In genomic region chr1:78070758-78071157, GRCh38 we compare ENCODE assay signal across 10 cellular contexts. TPM values are rescaled to one million over a fixed set of nuclear protein-coding genes. Genes with fewer than 3 reads are reported as not detected.
A peak's percentile ranks its signal among the peaks of the same experiment; 100 is the strongest.
DNase-seq lines count a peak whose midpoint lies in the region; ATAC-seq and TF ChIP-seq lines count a peak whose summit lies in the region.
"Had no signal": no experiment of that assay in that cellular context is flagged by ENCODE, and none has a peak within 500 bp of the region (broad histone marks: within the 10 kb centered on the region; RNA-seq: fewer than 3 reads in every experiment).

No MANE protein-coding gene starts in this region.

- H3K4me1 Mint-ChIP-seq in activated T-cell treated with anti-CD3 and anti-CD28 coated beads, Interleukin-2, amount 50 U/mL, for 72 hours (ENCODE audit: low read depth), result peaks cover 9% of the 10 kb centered on the region
- peaks cover 8% of the 10 kb centered on the region for H3K4me1 Mint-ChIP-seq in activated T-cell treated with anti-CD3 and anti-CD28 coated beads, Interleukin-2, amount 50 U/mL, for 24 hours (ENCODE audit: low read depth)
- no peaks in the 10 kb centered on the region for H3K4me1 Mint-ChIP-seq in nephron progenitor cell

- TF ChIP-seq CTCF in fibroblast of lung (conservative IDR thresholded peaks at IDR 0.05 in 1 of 2, IDR thresholded peaks at IDR 0.05 in 1 of 2; ENCODE audit: low read depth in 1 of 2, low read length in 2 of 2) (no peak), nephron progenitor cell (IDR thresholded peaks at IDR 0.05) (no peak)

- no peaks in the 10 kb centered on the region for H3K9me3 Mint-ChIP-seq in activated T-cell treated with anti-CD3 and anti-CD28 coated beads, Interleukin-2, amount 50 U/mL, for 72 hours
- H3K9me3 Mint-ChIP-seq in activated T-cell treated with anti-CD3 and anti-CD28 coated beads, Interleukin-2, amount 50 U/mL, for 24 hours, result no peaks in the 10 kb centered on the region
- H3K9me3 Mint-ChIP-seq in nephron progenitor cell, result no peaks in the 10 kb centered on the region

- no peak overlapping the region for H3K27ac Mint-ChIP-seq in activated T-cell treated with anti-CD3 and anti-CD28 coated beads, Interleukin-2, amount 50 U/mL, for 72 hours
- no peak overlapping the region for H3K27ac Mint-ChIP-seq in activated T-cell treated with anti-CD3 and anti-CD28 coated beads, Interleukin-2, amount 50 U/mL, for 24 hours
- H3K27ac Mint-ChIP-seq in nephron progenitor cell, result no peak overlapping the region
- H3K27ac Mint-ChIP-seq: CD14-positive monocyte had no signal

- no peak overlapping the region for H3K27ac ChIP-seq in fibroblast of lung (ENCODE audit: insufficient read depth, low read length)

- peak overlapping the region; percentile 48 for H3K4me2 ChIP-seq in fibroblast of lung (ENCODE audit: extremely low read depth, insufficient read depth, low read length)

- H3K4me3 Mint-ChIP-seq in activated T-cell treated with anti-CD3 and anti-CD28 coated beads, Interleukin-2, amount 50 U/mL, for 72 hours, result no peak overlapping the region
- no peak overlapping the region for H3K4me3 Mint-ChIP-seq in activated T-cell treated with anti-CD3 and anti-CD28 coated beads, Interleukin-2, amount 50 U/mL, for 24 hours
- H3K4me3 Mint-ChIP-seq in nephron progenitor cell, result no peak overlapping the region
- H3K4me3 Mint-ChIP-seq: CD14-positive monocyte had no signal

- H3K36me3 Mint-ChIP-seq in activated T-cell treated with anti-CD3 and anti-CD28 coated beads, Interleukin-2, amount 50 U/mL, for 72 hours (ENCODE audit: insufficient read depth in 2 of 2), result no peaks in the 10 kb centered on the region
- no peaks in the 10 kb centered on the region for H3K36me3 Mint-ChIP-seq in activated T-cell treated with anti-CD3 and anti-CD28 coated beads, Interleukin-2, amount 50 U/mL, for 24 hours (ENCODE audit: low read depth)
- no peaks in the 10 kb centered on the region for H3K36me3 Mint-ChIP-seq in nephron progenitor cell (ENCODE audit: low read depth)
- H3K36me3 Mint-ChIP-seq: CD14-positive monocyte had no signal

- H3K9me3 ChIP-seq in fibroblast of lung (ENCODE audit: control insufficient read depth, insufficient read depth, low read depth, low read length), result no peaks in the 10 kb centered on the region
- H3K9me3 ChIP-seq: gastroesophageal sphincter had no signal

- peak; percentile 66 to 90 for ATAC-seq in activated T-cell treated with anti-CD3 and anti-CD28 coated beads, Interleukin-2, amount 50 U/mL, for 72 hours (replicated peaks in 1 of 2)
- ATAC-seq in stimulated activated naive CD8-positive, alpha-beta T cell treated with anti-CD3 and anti-CD28 coated beads, Interleukin-15, Interleukin-2, amounts not matched to agents 100 U/mL and 50 U/mL, for 24 hours, result peak; percentile 65
- no peak for ATAC-seq in HG03095 (IDR thresholded peaks at IDR 0.05; ENCODE audit: unreplicated experiment)
- ATAC-seq: gastroesophageal sphincter had no signal

- H3K9ac ChIP-seq in fibroblast of lung (ENCODE audit: insufficient read depth, low read length), result no peak overlapping the region

- no peak overlapping the region for H2AFZ ChIP-seq in fibroblast of lung (ENCODE audit: low read length)

- peaks cover 8% of the 10 kb centered on the region for H3K4me1 ChIP-seq in fibroblast of lung (ENCODE audit: control insufficient read depth, extremely low read depth, insufficient read depth, low read length)

- H4K20me1 ChIP-seq in fibroblast of lung (ENCODE audit: control insufficient read depth, extremely low read depth, insufficient read depth, low read length), result no peaks in the 10 kb centered on the region

- H3K4me3 ChIP-seq in fibroblast of lung (replicated peaks in 1 of 4; ENCODE audit: control extremely low read depth in 1 of 4, insufficient read depth in 1 of 4, low read depth in 3 of 4, low read length in 4 of 4), result no peak overlapping the region
- H3K4me3 ChIP-seq: gastroesophageal sphincter had no signal

- H3K79me2 ChIP-seq in fibroblast of lung (ENCODE audit: control insufficient read depth, insufficient read depth, low read length), result no peaks in the 10 kb centered on the region

- no peaks in the 10 kb centered on the region for H3K36me3 ChIP-seq in fibroblast of lung (ENCODE audit: control insufficient read depth, insufficient read depth, low read length)
- H3K36me3 ChIP-seq: gastroesophageal sphincter had no signal

- H3K27me3 Mint-ChIP-seq in activated T-cell treated with anti-CD3 and anti-CD28 coated beads, Interleukin-2, amount 50 U/mL, for 72 hours (ENCODE audit: low read depth), result no peaks in the 10 kb centered on the region
- H3K27me3 Mint-ChIP-seq in activated T-cell treated with anti-CD3 and anti-CD28 coated beads, Interleukin-2, amount 50 U/mL, for 24 hours, result peaks cover 26% of the 10 kb centered on the region
- peaks cover 19% of the 10 kb centered on the region for H3K27me3 Mint-ChIP-seq in nephron progenitor cell (ENCODE audit: low read depth, poor library complexity)

- H3K27me3 ChIP-seq in fibroblast of lung (ENCODE audit: control insufficient read depth, insufficient read depth, low read length), result no peaks in the 10 kb centered on the region
- H3K27me3 ChIP-seq: gastroesophageal sphincter had no signal

- no peak for DNase-seq in activated T-cell treated with anti-CD3 and anti-CD28 coated beads, Interleukin-2, amount 50 U/mL, for 72 hours
- no peak for DNase-seq in activated T-cell treated with anti-CD3 and anti-CD28 coated beads, Interleukin-2, amount 50 U/mL, for 24 hours
- DNase-seq in HT1080 (ENCODE audit: low read depth), result peak; percentile 92
- peak; percentile 84 to 93 for DNase-seq in fibroblast of lung (ENCODE audit: low read depth in 2 of 2)
- no peak for DNase-seq in stimulated activated naive CD8-positive, alpha-beta T cell treated with anti-CD3 and anti-CD28 coated beads, Interleukin-15, Interleukin-2, amounts not matched to agents 100 U/mL and 50 U/mL, for 24 hours
- no peak for DNase-seq in iPS-NIHi7 (ENCODE audit: extremely low spot score)
- DNase-seq in nephron progenitor cell, result no peak

RNA-seq across cellular contexts. Expression of gene GIPC2, which starts 25.0 kb away (rescaled TPM):
- total RNA-seq in activated T-cell treated with anti-CD3 and anti-CD28 coated beads, Interleukin-2, amount 50 U/mL, for 72 hours, result under 1 TPM; 0.32 to 0.62 TPM
- total RNA-seq in HT1080 (2014; rRNA removed; shearing (Covaris generic)), result not detected in 2 replicates
- polyA plus RNA-seq in HT1080 (2015; cell fraction: cytosol; rRNA removed), result 0.03 and 0.07 TPM in 2 replicates
- not detected in 2 replicates for polyA plus RNA-seq in HT1080 (2015; cell fraction: nucleus; rRNA removed)
- total RNA-seq in fibroblast of lung, result 0.50 and 0.77 TPM in 2 replicates
- polyA plus RNA-seq in fibroblast of lung, result 0.35 and 0.56 TPM in 2 replicates
- polyA plus RNA-seq in fibroblast of lung (2012), result 0.30 and 0.51 TPM in 2 replicates
- polyA minus RNA-seq in fibroblast of lung (ENCODE audit: low replicate concordance), result not detected in 2 replicates
- polyA plus RNA-seq: CD14-positive monocyte had no signal

Comparison
In these comparisons a context has a peak if more than half of its experiments do, and no peak if none do; other contexts are left out.
1. DNase-seq: peak in HT1080 (single experiment) and fibroblast of lung (2 of 2); none in activated T-cell treated with anti-CD3 and anti-CD28 coated beads, Interleukin-2, amount 50 U/mL, for 72 hours (0 of 2), activated T-cell treated with anti-CD3 and anti-CD28 coated beads, Interleukin-2, amount 50 U/mL, for 24 hours (single experiment), stimulated activated naive CD8-positive, alpha-beta T cell treated with anti-CD3 and anti-CD28 coated beads, Interleukin-15, Interleukin-2, amounts not matched to agents 100 U/mL and 50 U/mL, for 24 hours (single experiment), iPS-NIHi7 (single experiment) and nephron progenitor cell (single experiment).